25 cellular contexts compared by ENCODE assay signal in the genomic region with DNA sequence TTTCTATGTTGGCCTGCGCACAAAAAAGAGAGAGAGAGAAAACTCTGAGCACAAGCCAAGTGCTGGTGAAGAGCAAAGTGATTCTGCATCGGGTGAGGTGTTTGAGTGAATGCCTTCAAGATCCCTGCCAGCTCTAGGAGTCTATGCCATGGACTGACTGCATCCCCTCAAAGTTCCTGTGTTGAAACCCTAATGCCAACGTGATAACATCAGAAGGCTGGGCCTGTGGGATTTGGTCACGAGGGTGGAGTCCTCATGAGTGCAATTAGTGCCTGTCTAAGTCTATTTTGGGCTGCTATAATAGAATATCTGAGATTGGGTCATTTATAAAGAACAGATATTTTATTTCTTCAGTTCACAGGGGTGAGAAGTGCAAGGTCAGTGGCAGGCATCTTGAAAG. TPM values are rescaled to one million over a fixed set of nuclear protein-coding genes. Genes with fewer than 3 reads are reported as not detected.
"Had no signal": no experiment of that assay in that cellular context is flagged by ENCODE, and none has a peak within 500 bp of the region (broad histone marks: within the 10 kb centered on the region; RNA-seq: fewer than 3 reads in every experiment).

No MANE protein-coding gene starts in this region.

- H3K4me1 Mint-ChIP-seq: memory B cell, mesothelial cell of epicardium, natural killer cell, neural crest cell had no signal

- H3K36me3 Mint-ChIP-seq: memory B cell, mesothelial cell of epicardium, natural killer cell, type B pancreatic cell had no signal

- H3K9me3 Mint-ChIP-seq: endodermal cell, memory B cell, mesothelial cell of epicardium, natural killer cell, neural crest cell, type B pancreatic cell had no signal

- H3K27ac ChIP-seq: coronary artery, heart right ventricle, lower lobe of right lung, sigmoid colon, thyroid gland had no signal

- H3K27me3 Mint-ChIP-seq: memory B cell had no signal

- ATAC-seq: left lobe of liver, lower lobe of right lung, natural killer cell had no signal

- DNase-seq: effector CD4-positive, alpha-beta T cell; endodermal cell; foreskin melanocyte; heart right ventricle; hypothalamus; islet precursor cell; lower lobe of right lung; natural killer cell; posterior cingulate gyrus; sigmoid colon; small intestine; stimulated activated CD4-positive, alpha-beta T cell treated with anti-CD3 and anti-CD28 coated beads, Interleukin-2, amount 100 ng/mL, for 48 hours; stimulated activated naive CD4-positive, alpha-beta T cell treated with Interleukin-2 at 50 U/mL for 16 hours; thyroid gland had no signal

- H3K36me3 ChIP-seq: heart right ventricle, lower lobe of right lung, sigmoid colon, thyroid gland had no signal

- H3K27me3 ChIP-seq: heart right ventricle, sigmoid colon, thyroid gland had no signal

- H3K27ac Mint-ChIP-seq: endodermal cell, memory B cell, mesothelial cell of epicardium, natural killer cell, type B pancreatic cell had no signal

- H3K4me3 ChIP-seq: coronary artery, heart right ventricle, lower lobe of right lung, sigmoid colon, thyroid gland had no signal

- H3K4me1 ChIP-seq: heart right ventricle, lower lobe of right lung, sigmoid colon, thyroid gland had no signal

- H3K9me3 ChIP-seq: heart right ventricle, lower lobe of right lung, thyroid gland had no signal

- H3K4me3 Mint-ChIP-seq: endodermal cell, memory B cell, mesothelial cell of epicardium, natural killer cell, neural crest cell, type B pancreatic cell had no signal

RNA-seq across cellular contexts. Expression of a gene that starts 36.5 kb away (rescaled TPM):
- total RNA-seq: chondrocyte, dermis microvascular lymphatic vessel endothelial cell, endodermal cell, endothelial cell of umbilical vein, heart right ventricle, left lobe of liver, mesothelial cell of epicardium, mucosa of gallbladder, natural killer cell, neural crest cell, pulmonary artery endothelial cell, sigmoid colon, thyroid gland had no signal
